Comparison of ENCODE assay signal across 21 cellular contexts in the genomic region with DNA sequence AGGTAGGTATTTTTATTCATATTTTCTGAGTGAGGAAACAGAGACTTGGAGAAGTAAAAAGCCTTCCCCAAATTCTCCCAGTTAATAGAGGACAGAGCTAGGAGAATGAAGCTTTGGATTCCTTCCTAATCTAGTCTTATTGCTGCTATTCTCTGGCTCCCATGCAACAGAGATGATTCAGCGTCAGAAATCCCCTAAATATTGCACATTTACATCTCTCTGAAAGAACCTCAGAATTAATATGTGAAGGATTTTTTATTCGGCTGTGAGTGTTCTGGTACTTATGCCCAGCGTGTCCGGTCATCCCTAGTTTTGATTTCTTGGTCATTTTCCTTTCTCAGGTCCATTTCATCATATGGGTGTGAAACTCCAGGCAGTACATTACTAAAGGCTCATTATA.
DNase-seq lines count a peak whose midpoint lies in the region; ATAC-seq and TF ChIP-seq lines count a peak whose summit lies in the region.
"Had no signal": no experiment of that assay in that cellular context is flagged by ENCODE, and none has a peak within 500 bp of the region (broad histone marks: within the 10 kb centered on the region; RNA-seq: fewer than 3 reads in every experiment).

No MANE protein-coding gene starts in this region.

- H3K4me3 ChIP-seq in ACC112 (ENCODE audit: low read depth, low read length) = no peak overlapping the region
- H3K4me3 ChIP-seq in MG63 = no peak overlapping the region
- no peak overlapping the region for H3K4me3 ChIP-seq in mesenchymal stem cell (ENCODE audit: insufficient read depth in 1 of 2, low read depth in 1 of 2, low read length in 2 of 2)

- POLR2A ChIA-PET in RWPE1 (lab: Yijun Ruan, JAX; ENCODE audit: low non-redundant PET) = no interaction called here

- peaks cover 5% of the 10 kb centered on the region for H3K4me1 ChIP-seq in ACC112 (ENCODE audit: control insufficient read depth, insufficient read depth, low read length, unreplicated experiment)
- no peaks in the 10 kb centered on the region for H3K4me1 ChIP-seq in mesenchymal stem cell (ENCODE audit: control insufficient read depth, insufficient read depth, low read depth, low read length)

- H3K79me1 ChIP-seq in mesenchymal stem cell (replicated peaks; ENCODE audit: low read length, poor library complexity, severe bottlenecking) = no peaks in the 10 kb centered on the region

- no peaks in the 10 kb centered on the region for H3K4me1 Mint-ChIP-seq in Calu3 (ENCODE audit: low read depth, unreplicated experiment)

- no peak overlapping the region for H3K4me2 ChIP-seq in mesenchymal stem cell (ENCODE audit: low read length, poor library complexity, severe bottlenecking)

- no peaks in the 10 kb centered on the region for H3K36me3 ChIP-seq in ACC112 (ENCODE audit: insufficient read depth, low read length)
- no peaks in the 10 kb centered on the region for H3K36me3 ChIP-seq in MG63
- H3K36me3 ChIP-seq in mesenchymal stem cell (ENCODE audit: control insufficient read depth in 1 of 2, insufficient read depth in 2 of 2, low read depth in 1 of 2, low read length in 2 of 2) = no peaks in the 10 kb centered on the region

- intact Hi-C loops in Calu3 (cut with micrococcal nuclease; ENCODE audit: unreplicated experiment) = loop anchor here (5.0 kb wide), 1 partner anchor 396 kb away; no protein-coding TSS in a partner anchor

- H3K4ac ChIP-seq in mesenchymal stem cell (ENCODE audit: low read depth in 1 of 2, low read length in 2 of 2) = no peak overlapping the region

- H2BK120ac ChIP-seq in mesenchymal stem cell (ENCODE audit: low read depth, low read length) = no peak overlapping the region

- 96% methylated on average over 3 of the region's 4 CpGs for WGBS in mesenchymal stem cell

- no peaks in the 10 kb centered on the region for H3K9me3 Mint-ChIP-seq in Calu3 (ENCODE audit: low read depth, unreplicated experiment)
- H3K9me3 Mint-ChIP-seq: H9 had no signal

- no peak overlapping the region for H3K14ac ChIP-seq in mesenchymal stem cell (ENCODE audit: low read length in 2 of 2)

- CTCF ChIA-PET in Calu3 (lab: Charles Lee) (no interaction called here), RWPE1 (lab: Yijun Ruan, JAX) (no interaction called here)

- DNase-seq in MG63 = peak; percentile 31
- peak; percentile 36 for DNase-seq in fibroblast of gingiva (ENCODE audit: low read depth)
- DNase-seq in mesenchymal stem cell = no peak
- no peak for DNase-seq in Calu3
- no peak for DNase-seq in NCI-H1092 (lab: John Stamatoyannopoulos, UW)
- no peak for DNase-seq in RWPE1 (ENCODE audit: low spot score)
- DNase-seq: COR-L47, DMS153, EL, H9, Kasumi-1, NCI-H1417, NCI-H2029 treated with DMSO at 0.1 percent for 48 hours, NCI-H2171 treated with DMSO at 0.1 percent for 48 hours, NCI-H446 treated with DMSO at 0.1 percent for 48 hours, NCI-H748 treated with DMSO at 0.1 percent for 48 hours, OCI-M1, SIG-M5 had no signal

- no peak overlapping the region for H4K8ac ChIP-seq in mesenchymal stem cell (ENCODE audit: low read length)

- H2BK15ac ChIP-seq in mesenchymal stem cell (ENCODE audit: low read depth, poor library complexity, severe bottlenecking) = no peak overlapping the region

- H3K27me3 ChIP-seq in ACC112 (ENCODE audit: insufficient read depth, low read length) (no peaks in the 10 kb centered on the region), MG63 (no peaks in the 10 kb centered on the region), mesenchymal stem cell (ENCODE audit: control insufficient read depth in 1 of 2, insufficient read depth in 1 of 2, low read length in 2 of 2) (no peaks in the 10 kb centered on the region)

- no peak overlapping the region for H2BK12ac ChIP-seq in mesenchymal stem cell (ENCODE audit: low read length in 2 of 2)

- no peaks in the 10 kb centered on the region for H3K79me2 ChIP-seq in ACC112 (ENCODE audit: control insufficient read depth, insufficient read depth, low read length, unreplicated experiment)

- no peak overlapping the region for H2AK5ac ChIP-seq in mesenchymal stem cell (ENCODE audit: low read length, severe bottlenecking)

- no TSS peak for BruUV-seq in Calu3 (replicated peaks; lab: Mats Ljungman, UMichigan)

- no peaks in the 10 kb centered on the region for H3K9me3 ChIP-seq in MG63
- no peaks in the 10 kb centered on the region for H3K9me3 ChIP-seq in mesenchymal stem cell (ENCODE audit: control insufficient read depth, low read length)

- peak overlapping the region; percentile 24; the same call in 1 of the 2 replicates for H3K27ac ChIP-seq in ACC112 (ENCODE audit: low read depth, low read length)
- H3K27ac ChIP-seq in mesenchymal stem cell (ENCODE audit: low read length, poor library complexity, severe bottlenecking) = no peak overlapping the region
- no peak overlapping the region for H3K27ac ChIP-seq in RWPE1

- no peak overlapping the region for H4K91ac ChIP-seq in mesenchymal stem cell (ENCODE audit: low read length)

- no peaks in the 10 kb centered on the region for H3K27me3 Mint-ChIP-seq in Calu3 (ENCODE audit: unreplicated experiment)
- H3K27me3 Mint-ChIP-seq: IgD-negative memory B cell had no signal

- no peak overlapping the region for H3K4me3 Mint-ChIP-seq in Calu3 (ENCODE audit: low read depth, unreplicated experiment)
- H3K4me3 Mint-ChIP-seq: H9, IgD-negative memory B cell had no signal

- no peak for ATAC-seq in HG03159 (IDR thresholded peaks at IDR 0.05; ENCODE audit: unreplicated experiment)

- H2AFZ ChIP-seq in ACC112 (ENCODE audit: low read length, unreplicated experiment) (peak overlapping the region; percentile 15), mesenchymal stem cell (ENCODE audit: low read depth, low read length) (no peak overlapping the region)

- H3K9ac ChIP-seq in mesenchymal stem cell (ENCODE audit: low read length) = peak overlapping the region; percentile 39

- no peak overlapping the region for H3K18ac ChIP-seq in mesenchymal stem cell (ENCODE audit: low read depth in 1 of 2, low read length in 2 of 2)

- H3K27ac Mint-ChIP-seq in Calu3 (ENCODE audit: unreplicated experiment) = no peak overlapping the region
- H3K27ac Mint-ChIP-seq: H9, IgD-negative memory B cell had no signal

- no peak overlapping the region for H2BK5ac ChIP-seq in mesenchymal stem cell (ENCODE audit: low read depth, low read length, poor library complexity, severe bottlenecking)

- no peaks in the 10 kb centered on the region for H3K36me3 Mint-ChIP-seq in Calu3 (ENCODE audit: insufficient read depth, unreplicated experiment)

- TF ChIP-seq CTCF in Calu3 (IDR thresholded peaks at IDR 0.05; ENCODE audit: unreplicated experiment) (no peak), RWPE1 (conservative IDR thresholded peaks at IDR 0.05; ENCODE audit: low read depth) (no peak)

- H3K23ac ChIP-seq in mesenchymal stem cell (ENCODE audit: low read length in 2 of 2) = no peak overlapping the region

Comparison
In these comparisons a context has a peak if more than half of its experiments do, and no peak if none do; other contexts are left out.
1. DNase-seq: peak in MG63 (single experiment) and fibroblast of gingiva (single experiment); none in mesenchymal stem cell (single experiment), Calu3 (single experiment), NCI-H1092 (single experiment) and RWPE1 (single experiment).